12 cellular contexts compared by ENCODE assay signal in genomic region chr2:217054791-217055190, GRCh38.
DNase-seq lines count a peak whose midpoint lies in the region; ATAC-seq, FAIRE-seq and TF ChIP-seq lines count a peak whose summit lies in the region.
"Had no signal": no experiment of that assay in that cellular context is flagged by ENCODE, and none has a peak within 500 bp of the region (broad histone marks: within the 10 kb centered on the region; RNA-seq: fewer than 3 reads in every experiment).

No MANE protein-coding gene starts in this region.

- FAIRE-seq in frontal cortex (lab: Jason Lieb, UNC): no peak

- no peak overlapping the region for H3K27ac Mint-ChIP-seq in activated CD4-positive, alpha-beta T cell treated with anti-CD3 and anti-CD28 coated beads, Interleukin-2, amount 10 ng/mL, durations not matched to agents 7 days and 5 days
- H3K27ac Mint-ChIP-seq: activated T-helper 17 cell treated with anti-CD3 and anti-CD28 coated beads, Interleukin-2, amount 50 U/mL, for 72 hours; stimulated activated effector memory CD8-positive, alpha-beta T cell treated with anti-CD3 and anti-CD28 coated beads, Interleukin-12 subunit alpha, Interleukin-12 subunit beta, amount 100 ng/mL, for 72 hours had no signal

- H3K4me1 Mint-ChIP-seq in activated CD4-positive, alpha-beta T cell treated with anti-CD3 and anti-CD28 coated beads, Interleukin-2, amount 10 ng/mL, durations not matched to agents 7 days and 5 days: no peaks in the 10 kb centered on the region
- H3K4me1 Mint-ChIP-seq: activated T-helper 17 cell treated with anti-CD3 and anti-CD28 coated beads, Interleukin-2, amount 50 U/mL, for 72 hours; stimulated activated effector memory CD8-positive, alpha-beta T cell treated with anti-CD3 and anti-CD28 coated beads, Interleukin-12 subunit alpha, Interleukin-12 subunit beta, amount 100 ng/mL, for 72 hours had no signal

- no peaks in the 10 kb centered on the region for H3K36me3 ChIP-seq in thoracic aorta

- POLR2A ChIA-PET in activated CD4-positive, alpha-beta T cell treated with anti-CD3 and anti-CD28 coated beads, Interleukin-2, amount 10 ng/mL, durations not matched to agents 7 days and 5 days (lab: Charles Lee): interaction anchor here (0.6 kb wide), 1 partner anchor 275 kb away, joined by 3 read pairs; no protein-coding TSS in a partner anchor

- H3K9me3 ChIP-seq in thoracic aorta: no peaks in the 10 kb centered on the region

- H3K4me3 ChIP-seq in thoracic aorta: no peak overlapping the region
- H3K4me3 ChIP-seq: dorsolateral prefrontal cortex had no signal

- no peaks in the 10 kb centered on the region for H3K9me3 Mint-ChIP-seq in activated CD4-positive, alpha-beta T cell treated with anti-CD3 and anti-CD28 coated beads, Interleukin-2, amount 10 ng/mL, durations not matched to agents 7 days and 5 days
- H3K9me3 Mint-ChIP-seq: stimulated activated effector memory CD8-positive, alpha-beta T cell treated with anti-CD3 and anti-CD28 coated beads, Interleukin-12 subunit alpha, Interleukin-12 subunit beta, amount 100 ng/mL, for 72 hours had no signal

- no peak for TF ChIP-seq CTCF in thoracic aorta (IDR thresholded peaks at IDR 0.05)

- no peak overlapping the region for H3K4me3 Mint-ChIP-seq in activated CD4-positive, alpha-beta T cell treated with anti-CD3 and anti-CD28 coated beads, Interleukin-2, amount 10 ng/mL, durations not matched to agents 7 days and 5 days
- H3K4me3 Mint-ChIP-seq: activated T-helper 17 cell treated with anti-CD3 and anti-CD28 coated beads, Interleukin-2, amount 50 U/mL, for 72 hours; stimulated activated effector memory CD8-positive, alpha-beta T cell treated with anti-CD3 and anti-CD28 coated beads, Interleukin-12 subunit alpha, Interleukin-12 subunit beta, amount 100 ng/mL, for 72 hours had no signal

- no peaks in the 10 kb centered on the region for H3K27me3 ChIP-seq in thoracic aorta (replicated peaks; ENCODE audit: insufficient read depth)

- H3K4me1 ChIP-seq in thoracic aorta (ENCODE audit: control insufficient read depth in 1 of 2, low read depth in 2 of 2): peaks cover 27 to 65% of the 10 kb centered on the region in 2 donors

- H3K27ac ChIP-seq in thoracic aorta: peak overlapping the region; percentile 83 to 85
- H3K27ac ChIP-seq: dorsolateral prefrontal cortex had no signal

- H3K36me3 Mint-ChIP-seq in activated CD4-positive, alpha-beta T cell treated with anti-CD3 and anti-CD28 coated beads, Interleukin-2, amount 10 ng/mL, durations not matched to agents 7 days and 5 days (ENCODE audit: low read depth): no peaks in the 10 kb centered on the region
- H3K36me3 Mint-ChIP-seq: stimulated activated effector memory CD8-positive, alpha-beta T cell treated with anti-CD3 and anti-CD28 coated beads, Interleukin-12 subunit alpha, Interleukin-12 subunit beta, amount 100 ng/mL, for 72 hours had no signal

- CTCF ChIA-PET in activated CD4-positive, alpha-beta T cell treated with anti-CD3 and anti-CD28 coated beads, Interleukin-2, amount 10 ng/mL, durations not matched to agents 7 days and 5 days (lab: Charles Lee): no interaction called here

- ATAC-seq in thoracic aorta (ENCODE audit: insufficient number of reproducible peaks, low FRiP score, low read depth): no peak
- ATAC-seq: activated T-helper 17 cell treated with anti-CD3 and anti-CD28 coated beads, Interleukin-2, amount 50 U/mL, for 72 hours; stimulated activated effector memory CD8-positive, alpha-beta T cell treated with anti-CD3 and anti-CD28 coated beads, Interleukin-12 subunit alpha, Interleukin-12 subunit beta, amount 100 ng/mL, for 72 hours had no signal

- DNase-seq in NCI-H510A treated with DMSO at 0.1 percent for 48 hours (lab: John Stamatoyannopoulos, UW) (peak; percentile 75), NCI-H510A (lab: John Stamatoyannopoulos, UW) (no peak), NCI-H446 (lab: John Stamatoyannopoulos, UW) (peak; percentile 80 to 96), cerebellum (ENCODE audit: low spot score) (peak; percentile 78), thoracic aorta (ENCODE audit: low spot score) (no peak), frontal cortex (ENCODE audit: low spot score in 2 of 2) (no peak)
- no peak for DNase-seq in activated CD8-positive, alpha-beta memory T cell treated with anti-CD3 and anti-CD28 coated beads for 24 hours
- no peak for DNase-seq in activated CD4-positive, alpha-beta T cell treated with anti-CD3 and anti-CD28 coated beads, Interleukin-2, amount 10 ng/mL, durations not matched to agents 7 days and 5 days
- DNase-seq: DND-41 had no signal

- peaks cover 8% of the 10 kb centered on the region for H3K27me3 Mint-ChIP-seq in activated CD4-positive, alpha-beta T cell treated with anti-CD3 and anti-CD28 coated beads, Interleukin-2, amount 10 ng/mL, durations not matched to agents 7 days and 5 days

Comparison
In these comparisons a context has a peak if more than half of its experiments do, and no peak if none do; other contexts are left out.
1. DNase-seq: peak in NCI-H510A treated with DMSO at 0.1 percent for 48 hours (single experiment), NCI-H446 (2 of 2) and cerebellum (single experiment); none in NCI-H510A (single experiment), thoracic aorta (single experiment), frontal cortex (0 of 2), activated CD8-positive, alpha-beta memory T cell treated with anti-CD3 and anti-CD28 coated beads for 24 hours (single experiment) and activated CD4-positive, alpha-beta T cell treated with anti-CD3 and anti-CD28 coated beads, Interleukin-2, amount 10 ng/mL, durations not matched to agents 7 days and 5 days (single experiment).